8 cellular contexts compared by ENCODE assay signal in genomic region chr2:97590515-97591394, GRCh38. TPM values are rescaled to one million over a fixed set of nuclear protein-coding genes. Genes with fewer than 3 reads are reported as not detected.
A peak's percentile ranks its signal among the peaks of the same experiment; 100 is the strongest.
DNase-seq lines count a peak whose midpoint lies in the region; ATAC-seq, FAIRE-seq and TF ChIP-seq lines count a peak whose summit lies in the region.
"Not testable (repeated sequence)": the region's sequence is repeated elsewhere in the genome, so short reads cannot be mapped to it uniquely, and the experiment has no call there.

No MANE protein-coding gene starts in this region.

- peak; percentile 42 for ATAC-seq in GM21360 (IDR thresholded peaks at IDR 0.05; ENCODE audit: unreplicated experiment)
- ATAC-seq in HG03575 (IDR thresholded peaks at IDR 0.05; ENCODE audit: extremely low read depth, insufficient number of reproducible peaks, low FRiP score, unreplicated experiment): peak; percentile 56
- peak; percentile 86 to 88 for ATAC-seq in natural killer cell treated with Interleukin-12 subunit alpha and Interleukin-12 subunit beta and Interleukin-15 and Interleukin-18, amount 100 ng/mL, for 72 hours

- not testable (repeated sequence) for H4K20me1 ChIP-seq in astrocyte (ENCODE audit: insufficient read depth, low read length)

- peak overlapping the region; percentile 89 for H3K9ac ChIP-seq in astrocyte (ENCODE audit: low read length)

- H3K27ac Mint-ChIP-seq in astrocyte (ENCODE audit: unreplicated experiment) (peak overlapping the region; percentile 71), glutamatergic neuron (ENCODE audit: unreplicated experiment) (peak overlapping the region; percentile 85)
- peak overlapping the region; percentile 75 to 95 for H3K27ac Mint-ChIP-seq in natural killer cell treated with Interleukin-12 subunit alpha and Interleukin-12 subunit beta and Interleukin-15 and Interleukin-18, amount 100 ng/mL, for 72 hours

- not testable (repeated sequence) for H3K27me3 Mint-ChIP-seq in astrocyte (ENCODE audit: low read depth, unreplicated experiment); glutamatergic neuron (ENCODE audit: unreplicated experiment)
- H3K27me3 Mint-ChIP-seq in natural killer cell treated with Interleukin-12 subunit alpha and Interleukin-12 subunit beta and Interleukin-15 and Interleukin-18, amount 100 ng/mL, for 72 hours: peaks cover 0 to 12% of the 10 kb centered on the region in 2 donors

- H3K9me3 ChIP-seq in astrocyte (ENCODE audit: insufficient read depth, low read depth, low read length): not testable (repeated sequence)

- peak overlapping the region; percentile 65 for H3K4me3 ChIP-seq in astrocyte (ENCODE audit: insufficient read depth, low read depth, low read length)

- not testable (repeated sequence) for H3K4me1 ChIP-seq in astrocyte (ENCODE audit: insufficient read depth, low read length)

- not testable (repeated sequence) for H3K9me3 Mint-ChIP-seq in astrocyte (ENCODE audit: unreplicated experiment); glutamatergic neuron (ENCODE audit: unreplicated experiment); natural killer cell treated with Interleukin-12 subunit alpha and Interleukin-12 subunit beta and Interleukin-15 and Interleukin-18, amount 100 ng/mL, for 72 hours

- H3K36me3 ChIP-seq in astrocyte (ENCODE audit: insufficient read depth, low read length): not testable (repeated sequence)

- H3K4me1 Mint-ChIP-seq in astrocyte (ENCODE audit: low read depth, unreplicated experiment); glutamatergic neuron (ENCODE audit: low read depth, unreplicated experiment); natural killer cell treated with Interleukin-12 subunit alpha and Interleukin-12 subunit beta and Interleukin-15 and Interleukin-18, amount 100 ng/mL, for 72 hours (ENCODE audit: low read depth in 2 of 2): not testable (repeated sequence)

- H3K79me2 ChIP-seq in astrocyte (ENCODE audit: insufficient read depth, low read length): not testable (repeated sequence)

- peak; percentile 97 for TF ChIP-seq CTCF in astrocyte (IDR thresholded peaks at IDR 0.05; ENCODE audit: insufficient read depth, low read depth, low read length)
- TF ChIP-seq CTCF in glutamatergic neuron (IDR thresholded peaks at IDR 0.05; ENCODE audit: partially characterized antibody, unreplicated experiment): peak; percentile 99

- peak overlapping the region; percentile 71 for H3K27ac ChIP-seq in astrocyte (ENCODE audit: low read depth, low read length)

- H2AFZ ChIP-seq in astrocyte (ENCODE audit: low read depth, low read length): peak overlapping the region; percentile 99

- peak overlapping the region; percentile 88 for H3K4me2 ChIP-seq in astrocyte (ENCODE audit: low read length)

- peak overlapping the region; percentile 81 for H3K4me3 Mint-ChIP-seq in astrocyte (ENCODE audit: unreplicated experiment)
- peak overlapping the region; percentile 84 for H3K4me3 Mint-ChIP-seq in glutamatergic neuron (ENCODE audit: unreplicated experiment)
- H3K4me3 Mint-ChIP-seq in natural killer cell treated with Interleukin-12 subunit alpha and Interleukin-12 subunit beta and Interleukin-15 and Interleukin-18, amount 100 ng/mL, for 72 hours: peak overlapping the region; percentile 77

- DNase-seq in CD1c-positive myeloid dendritic cell (ENCODE audit: extremely low spot score) (peak; percentile 95), astrocyte (ENCODE audit: low read depth) (peak; percentile 57), glutamatergic neuron (peak; percentile 67)
- DNase-seq in natural killer cell treated with Interleukin-12 subunit alpha and Interleukin-12 subunit beta and Interleukin-15 and Interleukin-18, amount 100 ng/mL, for 72 hours (ENCODE audit: low spot score): peak; percentile 83
- peak; percentile 22 to 57 for DNase-seq in stimulated activated CD8-positive, alpha-beta memory T cell treated with anti-CD3 and anti-CD28 coated beads, Interleukin-15, amount 100 ng/mL, for 4 hours (ENCODE audit: low read depth in 2 of 2)

- H3K36me3 Mint-ChIP-seq in astrocyte (ENCODE audit: low read depth, unreplicated experiment); glutamatergic neuron (ENCODE audit: unreplicated experiment); natural killer cell treated with Interleukin-12 subunit alpha and Interleukin-12 subunit beta and Interleukin-15 and Interleukin-18, amount 100 ng/mL, for 72 hours: not testable (repeated sequence)

- H3K27me3 ChIP-seq in astrocyte (ENCODE audit: insufficient read depth, low read length): not testable (repeated sequence)

- FAIRE-seq in TTC549 (lab: Jason Lieb, UNC): peak; percentile 84
- FAIRE-seq in astrocyte (lab: Jason Lieb, UNC): not testable (repeated sequence)

RNA-seq across cellular contexts. Expression of gene ANKRD36B, which starts 1.1 kb away (rescaled TPM):
- total RNA-seq in astrocyte (15.3 and 20.0 TPM in 2 replicates), glutamatergic neuron (ENCODE audit: unreplicated experiment) (54.7 TPM)
- 10 to 100 TPM; 27.7 to 77.7 TPM for total RNA-seq in natural killer cell treated with Interleukin-12 subunit alpha and Interleukin-12 subunit beta and Interleukin-15 and Interleukin-18, amount 100 ng/mL, for 72 hours

RNA-seq across cellular contexts. Expression of gene COX5B, which starts 55.1 kb away (rescaled TPM):
- total RNA-seq in astrocyte (213 and 228 TPM in 2 replicates), glutamatergic neuron (ENCODE audit: unreplicated experiment) (207 TPM)
- 100 to 1,000 TPM; 133 to 174 TPM for total RNA-seq in natural killer cell treated with Interleukin-12 subunit alpha and Interleukin-12 subunit beta and Interleukin-15 and Interleukin-18, amount 100 ng/mL, for 72 hours

Comparison
In these comparisons a context has a peak if more than half of its experiments do, and no peak if none do; other contexts are left out.
1. Peak in every context shown above with its lines: DNase-seq, ATAC-seq, H3K4me3 ChIP-seq and H3K27ac ChIP-seq.
2. DNase-seq: peak in every context shown above with its lines; median percentile 95 in CD1c-positive myeloid dendritic cell; 83 in natural killer cell treated with Interleukin-12 subunit alpha and Interleukin-12 subunit beta and Interleukin-15 and Interleukin-18, amount 100 ng/mL, for 72 hours; 67 in glutamatergic neuron; 57 in astrocyte; 40 in stimulated activated CD8-positive, alpha-beta memory T cell treated with anti-CD3 and anti-CD28 coated beads, Interleukin-15, amount 100 ng/mL, for 4 hours.